In genomic region chr14:59276235-59276634, GRCh38 we compare ENCODE assay signal across 13 cellular contexts.
DNase-seq lines count a peak whose midpoint lies in the region; ATAC-seq and TF ChIP-seq lines count a peak whose summit lies in the region.
"Had no signal": no experiment of that assay in that cellular context is flagged by ENCODE, and none has a peak within 500 bp of the region (broad histone marks: within the 10 kb centered on the region; RNA-seq: fewer than 3 reads in every experiment).

No MANE protein-coding gene starts in this region.

- H3K9me3 ChIP-seq in trophoblast cell (ENCODE audit: insufficient read depth, low read depth, low read length): no peaks in the 10 kb centered on the region

- H2BK12ac ChIP-seq in trophoblast cell (ENCODE audit: low read length): peak overlapping the region; percentile 94

- H3K27me3 ChIP-seq in trophoblast cell (ENCODE audit: insufficient read depth, low read length): no peaks in the 10 kb centered on the region
- H3K27me3 ChIP-seq: dorsolateral prefrontal cortex had no signal

- H3K27me3 Mint-ChIP-seq in Calu3 (ENCODE audit: unreplicated experiment) (no peaks in the 10 kb centered on the region), brain (peaks cover 2% of the 10 kb centered on the region)

- H3K79me1 ChIP-seq in trophoblast cell (ENCODE audit: low read length): no peaks in the 10 kb centered on the region

- H2AK5ac ChIP-seq in trophoblast cell (ENCODE audit: low read length): peak overlapping the region; percentile 29

- H2AFZ ChIP-seq in trophoblast cell (ENCODE audit: insufficient read depth, low read length, poor library complexity): no peak overlapping the region

- H3K4me2 ChIP-seq in trophoblast cell (ENCODE audit: low read length): no peak overlapping the region

- H3K36me3 Mint-ChIP-seq in Calu3 (ENCODE audit: insufficient read depth, unreplicated experiment) (peaks cover 6% of the 10 kb centered on the region), brain (peaks cover 39% of the 10 kb centered on the region)

- H3K36me3 ChIP-seq in trophoblast cell (ENCODE audit: control insufficient read depth in 1 of 2, insufficient read depth in 2 of 2, low read length in 2 of 2): no peaks in the 10 kb centered on the region

- no peak for TF ChIP-seq CTCF in Calu3 (IDR thresholded peaks at IDR 0.05; ENCODE audit: unreplicated experiment)
- TF ChIP-seq CTCF in brain (conservative IDR thresholded peaks at IDR 0.05): no peak

- no peak overlapping the region for H4K8ac ChIP-seq in trophoblast cell (ENCODE audit: low read depth, low read length)

- no peaks in the 10 kb centered on the region for H3K9me3 Mint-ChIP-seq in Calu3 (ENCODE audit: low read depth, unreplicated experiment)
- H3K9me3 Mint-ChIP-seq in brain: peaks cover 0 to 11% (median 3%) of the 10 kb centered on the region in 5 experiments
- H3K9me3 Mint-ChIP-seq: activated naive CD4-positive, alpha-beta T cell treated with anti-CD3 and anti-CD28 coated beads for 36 hours; CD8-positive, alpha-beta T cell had no signal

- H3K4ac ChIP-seq in trophoblast cell (ENCODE audit: low read depth, low read length): no peak overlapping the region

- H3K4me3 Mint-ChIP-seq in Calu3 (ENCODE audit: low read depth, unreplicated experiment) (peak overlapping the region; percentile 22), brain (no peak overlapping the region)
- H3K4me3 Mint-ChIP-seq: activated naive CD4-positive, alpha-beta T cell treated with anti-CD3 and anti-CD28 coated beads for 36 hours; CD8-positive, alpha-beta T cell had no signal

- no peak overlapping the region for H3K23ac ChIP-seq in trophoblast cell (ENCODE audit: low read length)

- H3K27ac ChIP-seq in trophoblast cell (ENCODE audit: low read depth, low read length): no peak overlapping the region
- H3K27ac ChIP-seq: dorsolateral prefrontal cortex had no signal

- no peak for DNase-seq in Calu3
- no peak for DNase-seq in trophoblast cell
- no peak for DNase-seq in mucosa of gallbladder (ENCODE audit: low spot score)
- DNase-seq in NCI-H2196 (lab: John Stamatoyannopoulos, UW; ENCODE audit: unreplicated experiment): no peak
- no peak for DNase-seq in T1000 (lab: John Stamatoyannopoulos, UW)
- DNase-seq: activated naive CD4-positive, alpha-beta T cell treated with anti-CD3 and anti-CD28 coated beads for 36 hours; CD8-positive, alpha-beta T cell; dorsolateral prefrontal cortex; H7; NCI-H1436 treated with DMSO at 0.1 percent for 48 hours had no signal

- peak overlapping the region; percentile 33 for H2BK5ac ChIP-seq in trophoblast cell (ENCODE audit: low read depth, low read length, poor library complexity)

- no peak overlapping the region for H3K4me3 ChIP-seq in trophoblast cell (ENCODE audit: low read depth, low read length)
- H3K4me3 ChIP-seq: dorsolateral prefrontal cortex had no signal

- CTCF ChIA-PET in Calu3 (lab: Charles Lee): interaction anchor here (0.9 to 1.2 kb wide), 2 partner anchors 14 to 31 kb away, joined by 4 read pairs; no protein-coding TSS in a partner anchor

- no peak overlapping the region for H3K18ac ChIP-seq in trophoblast cell (ENCODE audit: low read length)

- no peak overlapping the region for H3K9ac ChIP-seq in trophoblast cell (ENCODE audit: low read length)

- H3K27ac Mint-ChIP-seq in Calu3 (ENCODE audit: unreplicated experiment): peak overlapping the region; percentile 88
- peak overlapping the region in 3 of 5 experiments; percentile 73 to 91 (median 84) for H3K27ac Mint-ChIP-seq in brain
- H3K27ac Mint-ChIP-seq: activated naive CD4-positive, alpha-beta T cell treated with anti-CD3 and anti-CD28 coated beads for 36 hours; CD8-positive, alpha-beta T cell had no signal

- no peaks in the 10 kb centered on the region for H3K79me2 ChIP-seq in trophoblast cell (ENCODE audit: control insufficient read depth, insufficient read depth, low read length, poor library complexity)

- H3K4me1 Mint-ChIP-seq in Calu3 (ENCODE audit: low read depth, unreplicated experiment) (peaks cover 55% of the 10 kb centered on the region), brain (peaks cover 69% of the 10 kb centered on the region)

- peak overlapping the region; percentile 11 for H2BK120ac ChIP-seq in trophoblast cell (ENCODE audit: insufficient read depth, low read length, poor library complexity)

- ATAC-seq in HG02759 (IDR thresholded peaks at IDR 0.05; ENCODE audit: unreplicated experiment): peak; percentile 20
- ATAC-seq in GM21737 (IDR thresholded peaks at IDR 0.05; ENCODE audit: unreplicated experiment): no peak

- H4K12ac ChIP-seq in trophoblast cell (ENCODE audit: low read depth, low read length): no peak overlapping the region

- no peak overlapping the region for H3K14ac ChIP-seq in trophoblast cell (ENCODE audit: low read length)

- BruUV-seq in Calu3 (replicated peaks; lab: Mats Ljungman, UMichigan): no TSS peak

- intact Hi-C loops in Calu3 (cut with micrococcal nuclease; ENCODE audit: unreplicated experiment): loop anchor here (5.0 kb wide), 1 partner anchor 46 kb away; no protein-coding TSS in a partner anchor

- peaks cover 4 to 5% of the 10 kb centered on the region in 2 experiments for H3K4me1 ChIP-seq in trophoblast cell (ENCODE audit: control insufficient read depth in 1 of 2, insufficient read depth in 2 of 2, low read length in 2 of 2)

- peak overlapping the region; percentile 66 for H4K91ac ChIP-seq in trophoblast cell (ENCODE audit: low read depth, low read length)
